18 cellular contexts compared by ENCODE assay signal in genomic region chr2:179711375-179711774, GRCh38.
"Had no signal": no experiment of that assay in that cellular context is flagged by ENCODE, and none has a peak within 500 bp of the region (broad histone marks: within the 10 kb centered on the region; RNA-seq: fewer than 3 reads in every experiment).

No MANE protein-coding gene starts in this region.

- H3K4me1 Mint-ChIP-seq: nephron progenitor cell had no signal

- H3K4me1 ChIP-seq: body of pancreas, esophagus squamous epithelium, lower lobe of right lung, thyroid gland had no signal

- H3K36me3 ChIP-seq: esophagus squamous epithelium, lower lobe of right lung, thyroid gland had no signal

- H3K36me3 Mint-ChIP-seq: activated naive CD8-positive, alpha-beta T cell had no signal

- H3K27me3 Mint-ChIP-seq: effector memory CD8-positive, alpha-beta T cell had no signal

- H3K27ac Mint-ChIP-seq: activated naive CD8-positive, alpha-beta T cell; activated T-helper 1 cell treated with anti-CD3 and anti-CD28 coated beads, Interleukin-12 subunit alpha, Interleukin-12 subunit beta, Interleukin-2, Interleukin-4 antibody, amounts not matched to agents 30 ng/mL and 10 ng/mL and 1 ng/mL, durations not matched to agents 14 hours and 24 hours and 36 hours; effector memory CD8-positive, alpha-beta T cell; nephron progenitor cell had no signal

- H3K4me3 ChIP-seq: body of pancreas, esophagus squamous epithelium, lower lobe of right lung, thyroid gland had no signal

- ATAC-seq: body of pancreas; effector memory CD8-positive, alpha-beta T cell; left colon; lower lobe of right lung had no signal

- H3K9me3 ChIP-seq: body of pancreas, esophagus squamous epithelium, lower lobe of right lung, thyroid gland had no signal

- H3K27ac ChIP-seq: body of pancreas, esophagus squamous epithelium, lower lobe of right lung, thyroid gland had no signal

- H3K27me3 ChIP-seq: body of pancreas, esophagus squamous epithelium, thyroid gland had no signal

- H3K9me3 Mint-ChIP-seq: activated T-helper 1 cell treated with anti-CD3 and anti-CD28 coated beads, Interleukin-12 subunit alpha, Interleukin-12 subunit beta, Interleukin-2, Interleukin-4 antibody, amounts not matched to agents 30 ng/mL and 10 ng/mL and 1 ng/mL, durations not matched to agents 14 hours and 24 hours and 36 hours; nephron progenitor cell had no signal

- H3K4me3 Mint-ChIP-seq: activated naive CD8-positive, alpha-beta T cell; activated T-helper 1 cell treated with anti-CD3 and anti-CD28 coated beads, Interleukin-12 subunit alpha, Interleukin-12 subunit beta, Interleukin-2, Interleukin-4 antibody, amounts not matched to agents 30 ng/mL and 10 ng/mL and 1 ng/mL, durations not matched to agents 14 hours and 24 hours and 36 hours; effector memory CD8-positive, alpha-beta T cell; nephron progenitor cell had no signal

- DNase-seq: activated CD4-positive, alpha-beta T cell treated with anti-CD3 and anti-CD28 coated beads, Interleukin-2, amount 50 U/mL, for 4 hours; activated T-cell treated with anti-CD3 and anti-CD28 coated beads for 4 hours; body of pancreas; caudate nucleus; effector memory CD8-positive, alpha-beta T cell; esophagus squamous epithelium; left colon; lower lobe of right lung; midbrain; nephron progenitor cell; nucleus accumbens; retina; stimulated activated CD4-positive, alpha-beta T cell treated with anti-CD3 and anti-CD28 coated beads, Interleukin-2, amount 100 ng/mL, for 24 hours; stimulated activated naive CD4-positive, alpha-beta T cell treated with Interleukin-2 at 50 U/mL for 16 hours; T-helper 2 cell; thyroid gland had no signal
